Comparison of ENCODE assay signal across 8 cellular contexts in the genomic region with DNA sequence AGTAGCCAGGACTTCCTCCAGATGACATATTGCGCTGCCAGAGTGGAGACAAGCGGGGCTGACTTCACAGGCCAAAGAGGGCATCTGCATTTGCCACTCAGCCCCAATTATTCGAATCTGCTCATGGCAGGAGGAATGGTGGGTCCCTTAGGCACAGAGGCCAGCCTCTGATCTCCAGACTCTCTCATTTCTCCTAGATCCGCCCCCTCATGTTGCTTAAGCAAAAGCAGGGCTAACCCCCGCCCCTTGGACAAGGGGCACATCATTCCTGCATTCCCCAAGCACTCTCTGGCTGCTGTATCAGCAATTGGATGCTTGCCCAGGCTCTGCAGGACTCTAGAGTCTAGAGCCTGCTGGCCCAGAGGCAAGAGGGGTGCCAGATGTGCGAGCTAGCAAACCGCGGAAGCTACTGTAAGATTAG.
A peak's percentile ranks its signal among the peaks of the same experiment; 100 is the strongest.
DNase-seq lines count a peak whose midpoint lies in the region; ATAC-seq and TF ChIP-seq lines count a peak whose summit lies in the region.

No MANE protein-coding gene starts in this region.

- peak; percentile 11 for DNase-seq in ELR (ENCODE audit: low read depth)
- DNase-seq in NCI-H524 (lab: John Stamatoyannopoulos, UW): peak; percentile 71 to 86
- DNase-seq in foreskin fibroblast: peak; percentile 78 to 98
- peak; percentile 69 for DNase-seq in putamen (ENCODE audit: low spot score)
- no peak for DNase-seq in stimulated activated effector memory CD8-positive, alpha-beta T cell treated with anti-CD3 and anti-CD28 coated beads, Interleukin-12 subunit alpha, Interleukin-12 subunit beta, amount 100 ng/mL, for 72 hours (ENCODE audit: low spot score in 2 of 2)
- no peak for DNase-seq in RKO (ENCODE audit: low spot score)

- no peak overlapping the region for H3K4me3 ChIP-seq in foreskin fibroblast (ENCODE audit: low read depth in 1 of 2, low read length in 2 of 2)

- H3K4me1 Mint-ChIP-seq in stimulated activated effector memory CD8-positive, alpha-beta T cell treated with anti-CD3 and anti-CD28 coated beads, Interleukin-12 subunit alpha, Interleukin-12 subunit beta, amount 100 ng/mL, for 72 hours: no peaks in the 10 kb centered on the region

- H3K4me3 Mint-ChIP-seq in stimulated activated effector memory CD8-positive, alpha-beta T cell treated with anti-CD3 and anti-CD28 coated beads, Interleukin-12 subunit alpha, Interleukin-12 subunit beta, amount 100 ng/mL, for 72 hours: no peak overlapping the region

- TF ChIP-seq CTCF in foreskin fibroblast (IDR thresholded peaks at IDR 0.05; ENCODE audit: low read depth, low read length): no peak

- peaks cover 3% of the 10 kb centered on the region for H3K9me3 Mint-ChIP-seq in stimulated activated effector memory CD8-positive, alpha-beta T cell treated with anti-CD3 and anti-CD28 coated beads, Interleukin-12 subunit alpha, Interleukin-12 subunit beta, amount 100 ng/mL, for 72 hours

- no peaks in the 10 kb centered on the region for H3K36me3 Mint-ChIP-seq in stimulated activated effector memory CD8-positive, alpha-beta T cell treated with anti-CD3 and anti-CD28 coated beads, Interleukin-12 subunit alpha, Interleukin-12 subunit beta, amount 100 ng/mL, for 72 hours

- ATAC-seq in HG03469 (IDR thresholded peaks at IDR 0.05; ENCODE audit: unreplicated experiment) (no peak), HG03442 (IDR thresholded peaks at IDR 0.05; ENCODE audit: unreplicated experiment) (no peak)
- ATAC-seq in stimulated activated effector memory CD8-positive, alpha-beta T cell treated with anti-CD3 and anti-CD28 coated beads, Interleukin-12 subunit alpha, Interleukin-12 subunit beta, amount 100 ng/mL, for 72 hours: no peak

- H3K27ac Mint-ChIP-seq in stimulated activated effector memory CD8-positive, alpha-beta T cell treated with anti-CD3 and anti-CD28 coated beads, Interleukin-12 subunit alpha, Interleukin-12 subunit beta, amount 100 ng/mL, for 72 hours: no peak overlapping the region

Comparison
In these comparisons a context has a peak if more than half of its experiments do, and no peak if none do; other contexts are left out.
1. DNase-seq: peak in ELR (single experiment), NCI-H524 (2 of 2), foreskin fibroblast (2 of 2) and putamen (single experiment); none in stimulated activated effector memory CD8-positive, alpha-beta T cell treated with anti-CD3 and anti-CD28 coated beads, Interleukin-12 subunit alpha, Interleukin-12 subunit beta, amount 100 ng/mL, for 72 hours (0 of 2) and RKO (single experiment).